Comparison of ENCODE assay signal across 8 cellular contexts in the genomic region with DNA sequence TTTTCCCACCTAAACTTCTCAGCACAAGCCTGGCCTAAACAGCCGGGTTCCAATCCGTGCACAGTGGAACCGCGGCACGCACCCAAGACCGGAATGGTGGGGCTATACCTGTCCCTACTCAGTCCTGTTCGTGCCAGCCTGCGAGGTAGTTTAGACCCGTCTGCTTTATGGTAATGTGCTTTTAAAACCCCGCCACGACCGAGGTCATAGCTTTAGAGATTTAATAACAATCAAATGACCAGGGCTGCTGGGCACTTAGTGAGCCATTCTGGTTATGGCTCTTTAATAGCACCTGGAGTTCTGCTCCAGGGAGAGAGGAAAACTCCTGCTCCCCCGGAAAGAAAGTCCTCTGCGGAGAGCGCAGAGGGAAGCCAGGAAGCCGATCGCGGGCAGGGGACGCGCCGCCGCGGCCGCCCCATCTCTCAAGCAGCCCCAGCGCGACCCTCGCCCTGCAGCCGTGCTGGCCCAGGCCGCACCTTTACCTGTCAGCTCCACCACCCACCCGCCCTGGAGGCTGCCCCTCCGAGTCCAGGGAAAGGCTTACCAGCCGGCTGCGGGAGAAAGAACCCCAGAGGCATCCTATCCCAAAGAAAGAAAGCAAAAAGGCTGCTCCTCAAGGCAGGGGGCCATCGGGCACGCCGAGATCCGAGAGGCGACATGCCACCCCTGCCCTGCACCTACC. TPM values are rescaled to one million over a fixed set of nuclear protein-coding genes. Genes with fewer than 3 reads are reported as not detected.
DNase-seq lines count a peak whose midpoint lies in the region; ATAC-seq and TF ChIP-seq lines count a peak whose summit lies in the region.

No MANE protein-coding gene starts in this region.

- H3K27ac ChIP-seq in esophagus (ENCODE audit: low read depth in 2 of 2, low read length in 1 of 2) (peak overlapping the region; percentile 91 to 92), muscle layer of duodenum (ENCODE audit: low read length) (peak overlapping the region; percentile 86), testis (peak overlapping the region; percentile 86 to 90)

- DNase-seq in NCI-H1092 treated with DMSO at 0.1 percent for 48 hours (lab: John Stamatoyannopoulos, UW), result peak; percentile 59
- DNase-seq in NCI-H1092 (lab: John Stamatoyannopoulos, UW), result no peak
- peak; percentile 38 for DNase-seq in NB4 (ENCODE audit: low read depth)
- peak; percentile 7 for DNase-seq in activated T-cell treated with anti-CD3 and anti-CD28 coated beads for 4 hours
- peak; percentile 45 for DNase-seq in testis

- no peak for TF ChIP-seq CTCF in NB4 (IDR thresholded peaks at IDR 0.05; ENCODE audit: low read depth, low read length)
- TF ChIP-seq CTCF in testis (IDR thresholded peaks at IDR 0.05), result no peak

- H3K9me3 ChIP-seq in esophagus (ENCODE audit: control insufficient read depth in 2 of 2, insufficient read depth in 1 of 2, low read depth in 1 of 2, low read length in 1 of 2), result no peaks in the 10 kb centered on the region
- no peaks in the 10 kb centered on the region for H3K9me3 ChIP-seq in muscle layer of duodenum (ENCODE audit: control insufficient read depth in 1 of 2, low read length in 2 of 2)
- H3K9me3 ChIP-seq in testis, result no peaks in the 10 kb centered on the region

- ATAC-seq in HG02571 (IDR thresholded peaks at IDR 0.05; ENCODE audit: unreplicated experiment), result peak; percentile 20

- H3K27me3 ChIP-seq in esophagus (ENCODE audit: control insufficient read depth in 1 of 2, insufficient read depth in 2 of 2, low read length in 2 of 2) (no peaks in the 10 kb centered on the region), muscle layer of duodenum (ENCODE audit: low read depth, low read length) (no peaks in the 10 kb centered on the region), testis (no peaks in the 10 kb centered on the region)

- H3K36me3 ChIP-seq in esophagus (ENCODE audit: control insufficient read depth in 2 of 2, insufficient read depth in 2 of 2, low read length in 1 of 2) (no peaks in the 10 kb centered on the region), muscle layer of duodenum (ENCODE audit: control insufficient read depth in 1 of 2, insufficient read depth in 2 of 2, low read length in 2 of 2) (no peaks in the 10 kb centered on the region), testis (ENCODE audit: low read depth, missing control alignments) (no peaks in the 10 kb centered on the region)

- TF ChIP-seq POLR2A in NB4 (IDR thresholded peaks at IDR 0.05; ENCODE audit: extremely low read depth, insufficient read length) (no peak), testis (IDR thresholded peaks at IDR 0.05) (no peak)

- peak overlapping the region; percentile 82 for H3K4me3 ChIP-seq in NB4 (ENCODE audit: low read depth, low read length)
- peak overlapping the region; percentile 72 to 100 for H3K4me3 ChIP-seq in esophagus (ENCODE audit: low read depth in 1 of 2, low read length in 2 of 2)
- H3K4me3 ChIP-seq in muscle layer of duodenum (ENCODE audit: low read depth in 1 of 2, low read length in 2 of 2), result peak overlapping the region; percentile 89 to 98
- peak overlapping the region; percentile 94 to 98 for H3K4me3 ChIP-seq in testis

- WGBS in esophagus, 2 donors, result 0% methylated on average over 38 of the region's 38 CpGs
- WGBS in testis, 2 donors, result 0% methylated on average over 5 to 37 of the region's 38 CpGs

- H3K4me1 ChIP-seq in esophagus (ENCODE audit: control insufficient read depth in 2 of 2, insufficient read depth in 2 of 2, low read length in 1 of 2), result no peaks in the 10 kb centered on the region
- H3K4me1 ChIP-seq in muscle layer of duodenum (ENCODE audit: control insufficient read depth in 1 of 2, insufficient read depth in 2 of 2, low read length in 2 of 2), result peaks cover 0 to 9% of the 10 kb centered on the region in 2 donors
- H3K4me1 ChIP-seq in testis, result peaks cover 5% of the 10 kb centered on the region

- intact Hi-C loops in testis (cut with DNase I; ENCODE audit: low total_unique reads), result no loop called here

RNA-seq across cellular contexts. Expression of a gene that starts 0.5 kb away (rescaled TPM):
- 1 to 10 TPM; 4.0 to 7.8 TPM for polyA plus RNA-seq in esophagus
- total RNA-seq in testis, result 10 to 100 TPM; 75.2 to 88.6 TPM
- polyA plus RNA-seq in testis (ENCODE audit: insufficient read depth, low read depth, low replicate concordance), result 36.6 TPM
